In genomic region chr16:68263559-68264127, GRCh38 we compare ENCODE assay signal across 1 cellular context.
TF ChIP-seq lines count a peak whose summit lies in the region.

No MANE protein-coding gene starts in this region.

TF ChIP-seq in HepG2, 621 proteins besides CTCF, POLR2A, EP300 and RAD21 (continued from another document):
- TF ChIP-seq RAD51 (IDR thresholded peaks at IDR 0.05; ENCODE audit: borderline replicate concordance) = no peak
- TF ChIP-seq, protein P1, sequence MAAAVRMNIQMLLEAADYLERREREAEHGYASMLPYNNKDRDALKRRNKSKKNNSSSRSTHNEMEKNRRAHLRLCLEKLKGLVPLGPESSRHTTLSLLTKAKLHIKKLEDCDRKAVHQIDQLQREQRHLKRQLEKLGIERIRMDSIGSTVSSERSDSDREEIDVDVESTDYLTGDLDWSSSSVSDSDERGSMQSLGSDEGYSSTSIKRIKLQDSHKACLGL (CRISPR knock-in tag; IDR thresholded peaks at IDR 0.05) = peak; percentile 53; the same call in 1 of the 2 replicates
- TF ChIP-seq ZNF235 (CRISPR knock-in tag; IDR thresholded peaks at IDR 0.05; ENCODE audit: borderline replicate concordance) = no peak
- TF ChIP-seq ZNF788 (CRISPR knock-in tag; IDR thresholded peaks at IDR 0.05; ENCODE audit: borderline replicate concordance) = no peak
- TF ChIP-seq SP4 (CRISPR knock-in tag; IDR thresholded peaks at IDR 0.05) = no peak
- TF ChIP-seq GLI4 (CRISPR knock-in tag; IDR thresholded peaks at IDR 0.05; ENCODE audit: borderline replicate concordance) = no peak
- peak; percentile 76; the same call in 1 of the 2 replicates for TF ChIP-seq ZNF333 (CRISPR knock-in tag; IDR thresholded peaks at IDR 0.05; ENCODE audit: borderline replicate concordance)
- no peak for TF ChIP-seq PRDM15 (CRISPR knock-in tag; IDR thresholded peaks at IDR 0.05)
- peak; percentile 74; the same call in 1 of the 2 replicates for TF ChIP-seq ZNF710 (CRISPR knock-in tag; IDR thresholded peaks at IDR 0.05; ENCODE audit: borderline replicate concordance)
- TF ChIP-seq TCF12 (IDR thresholded peaks at IDR 0.05) = no peak
- 0 out of 2 replicates have a peak, but pooled peaks have one; percentile 30 for TF ChIP-seq TCF12 (CRISPR knock-in tag; IDR thresholded peaks at IDR 0.05)
- TF ChIP-seq ZMYM2 (CRISPR knock-in tag; IDR thresholded peaks at IDR 0.05) = peak; percentile 90
- no peak for TF ChIP-seq PHF5A (CRISPR knock-in tag; IDR thresholded peaks at IDR 0.05; ENCODE audit: low read depth, unreplicated experiment)
- TF ChIP-seq, protein P2, sequence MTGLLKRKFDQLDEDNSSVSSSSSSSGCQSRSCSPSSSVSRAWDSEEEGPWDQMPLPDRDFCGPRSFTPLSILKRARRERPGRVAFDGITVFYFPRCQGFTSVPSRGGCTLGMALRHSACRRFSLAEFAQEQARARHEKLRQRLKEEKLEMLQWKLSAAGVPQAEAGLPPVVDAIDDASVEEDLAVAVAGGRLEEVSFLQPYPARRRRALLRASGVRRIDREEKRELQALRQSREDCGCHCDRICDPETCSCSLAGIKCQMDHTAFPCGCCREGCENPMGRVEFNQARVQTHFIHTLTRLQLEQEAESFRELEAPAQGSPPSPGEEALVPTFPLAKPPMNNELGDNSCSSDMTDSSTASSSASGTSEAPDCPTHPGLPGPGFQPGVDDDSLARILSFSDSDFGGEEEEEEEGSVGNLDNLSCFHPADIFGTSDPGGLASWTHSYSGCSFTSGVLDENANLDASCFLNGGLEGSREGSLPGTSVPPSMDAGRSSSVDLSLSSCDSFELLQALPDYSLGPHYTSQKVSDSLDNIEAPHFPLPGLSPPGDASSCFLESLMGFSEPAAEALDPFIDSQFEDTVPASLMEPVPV (CRISPR knock-in tag; IDR thresholded peaks at IDR 0.05) = no peak
- no peak for TF ChIP-seq CBX5 (CRISPR knock-in tag; IDR thresholded peaks at IDR 0.05; ENCODE audit: borderline replicate concordance)
- no peak for TF ChIP-seq ZNF670 (CRISPR knock-in tag; IDR thresholded peaks at IDR 0.05; ENCODE audit: borderline replicate concordance)
- TF ChIP-seq ZKSCAN8 (CRISPR knock-in tag; IDR thresholded peaks at IDR 0.05; ENCODE audit: borderline replicate concordance) = no peak
- TF ChIP-seq RCOR2 (CRISPR knock-in tag; IDR thresholded peaks at IDR 0.05) = 0 out of 2 replicates have a peak, but pooled peaks have one; percentile 31
- TF ChIP-seq ZNF33A (CRISPR knock-in tag; IDR thresholded peaks at IDR 0.05; ENCODE audit: borderline replicate concordance) = no peak
